8 cellular contexts compared by ENCODE assay signal in the genomic region with DNA sequence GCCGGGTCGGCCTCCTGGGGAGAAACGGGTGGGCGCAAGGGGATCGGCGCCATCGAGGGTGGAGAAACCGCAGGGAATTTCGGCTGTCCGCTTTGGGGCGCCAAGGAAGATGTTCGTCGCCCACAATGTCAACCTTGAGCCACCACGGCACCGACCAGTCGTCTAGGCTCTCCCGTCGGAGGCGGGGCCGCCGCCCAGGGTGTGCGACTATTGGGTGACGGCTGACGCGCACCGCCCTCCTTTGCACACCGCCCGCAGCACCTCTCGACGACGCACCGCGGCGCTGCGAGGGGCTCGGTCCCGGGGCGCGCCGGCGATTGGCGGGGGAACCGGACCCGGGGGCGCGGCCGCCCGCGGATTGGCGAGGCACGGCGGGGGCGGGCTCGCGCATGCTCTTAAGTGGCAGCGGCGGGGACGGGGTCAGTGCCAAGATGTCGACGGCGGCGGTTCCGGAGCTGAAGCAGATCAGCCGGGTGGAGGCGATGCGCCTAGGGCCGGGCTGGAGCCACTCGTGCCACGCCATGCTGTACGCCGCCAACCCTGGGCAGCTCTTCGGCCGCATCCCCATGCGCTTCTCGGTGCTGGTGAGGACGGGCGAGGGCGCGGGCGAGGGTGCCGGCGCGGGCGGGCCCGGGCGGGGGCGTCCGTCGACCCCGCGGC.
A peak's percentile ranks its signal among the peaks of the same experiment; 100 is the strongest.
DNase-seq lines count a peak whose midpoint lies in the region; ATAC-seq and TF ChIP-seq lines count a peak whose summit lies in the region.

A gene (plus strand): TSS at position 267 of the 660 bp plus-strand sequence. CDS start 165 bp downstream, at position 432.

- TF ChIP-seq CTCF in GM10266 (IDR thresholded peaks at IDR 0.05; ENCODE audit: control insufficient read depth, insufficient read depth, low read depth, missing control alignments): peak; percentile 22

- peaks cover 17% of the 10 kb centered on the region for H3K4me1 Mint-ChIP-seq in activated naive CD4-positive, alpha-beta T cell treated with anti-CD3 and anti-CD28 coated beads, Interleukin-2, amount 50 U/mL, for 24 hours

- H3K27me3 Mint-ChIP-seq in activated naive CD4-positive, alpha-beta T cell treated with anti-CD3 and anti-CD28 coated beads, Interleukin-2, amount 50 U/mL, for 24 hours: no peaks in the 10 kb centered on the region

- H3K4me3 Mint-ChIP-seq in activated naive CD4-positive, alpha-beta T cell treated with anti-CD3 and anti-CD28 coated beads, Interleukin-2, amount 50 U/mL, for 24 hours: peak within 1 kb of the TSS; percentile 85

- no peaks in the 10 kb centered on the region for H3K36me3 Mint-ChIP-seq in activated naive CD4-positive, alpha-beta T cell treated with anti-CD3 and anti-CD28 coated beads, Interleukin-2, amount 50 U/mL, for 24 hours

- DNase-seq in GM10266 (ENCODE audit: extremely low spot score): peak; percentile 100
- peak; percentile 95 for DNase-seq in NCI-H1092 treated with DMSO at 0.1 percent for 48 hours (lab: John Stamatoyannopoulos, UW)
- peak; percentile 95 for DNase-seq in globus pallidus (ENCODE audit: low spot score)
- DNase-seq in nucleus accumbens (lab: John Stamatoyannopoulos, UW): peak; percentile 78 to 98 (median 94)
- peak; percentile 94 for DNase-seq in superior temporal gyrus (ENCODE audit: extremely low spot score)

- ATAC-seq in HG02610 (IDR thresholded peaks at IDR 0.05; ENCODE audit: unreplicated experiment): peak; percentile 95
- ATAC-seq in SK-N-SH treated with all-trans-retinoic acid at 6 μM for 48 hours: peak; percentile 91

- H3K27ac Mint-ChIP-seq in activated naive CD4-positive, alpha-beta T cell treated with anti-CD3 and anti-CD28 coated beads, Interleukin-2, amount 50 U/mL, for 24 hours: peak within 1 kb of the TSS; percentile 74

- H3K9me3 Mint-ChIP-seq in activated naive CD4-positive, alpha-beta T cell treated with anti-CD3 and anti-CD28 coated beads, Interleukin-2, amount 50 U/mL, for 24 hours: no peaks in the 10 kb centered on the region

TF ChIP-seq in SK-N-SH treated with all-trans-retinoic acid at 6 μM for 48 hours, 23 proteins besides CTCF, POLR2A, EP300 and RAD21:
- TF ChIP-seq SNAI2 (CRISPR knock-in tag; IDR thresholded peaks at IDR 0.05) (no peak), ZFP30 (CRISPR knock-in tag; IDR thresholded peaks at IDR 0.05) (no peak)

Comparison
In these comparisons a context has a peak if more than half of its experiments do, and no peak if none do; other contexts are left out.
1. Peak in every context shown above with its lines: DNase-seq and ATAC-seq.